In genomic region chr4:84623661-84624060, GRCh38 we compare ENCODE assay signal across 22 cellular contexts. TPM values are rescaled to one million over a fixed set of nuclear protein-coding genes. Genes with fewer than 3 reads are reported as not detected.
DNase-seq lines count a peak whose midpoint lies in the region; ATAC-seq and TF ChIP-seq lines count a peak whose summit lies in the region.
"Had no signal": no experiment of that assay in that cellular context is flagged by ENCODE, and none has a peak within 500 bp of the region (broad histone marks: within the 10 kb centered on the region; RNA-seq: fewer than 3 reads in every experiment).

No MANE protein-coding gene starts in this region.

- H3K56ac ChIP-seq in H9 (ENCODE audit: insufficient read length, low read depth, low read length) (no peak overlapping the region), mesendoderm (ENCODE audit: low read length) (no peak overlapping the region)

- H2BK5ac ChIP-seq in H9 (ENCODE audit: insufficient read length, low read length), result no peak overlapping the region
- no peak overlapping the region for H2BK5ac ChIP-seq in mesendoderm (ENCODE audit: low read length)

- no peak overlapping the region for H2BK15ac ChIP-seq in H9 (ENCODE audit: low read depth, low read length)
- H2BK15ac ChIP-seq in mesendoderm (replicated peaks; ENCODE audit: low read depth), result no peak overlapping the region

- no peaks in the 10 kb centered on the region for H3K79me2 ChIP-seq in H9 (ENCODE audit: insufficient read depth, low read length)
- no peaks in the 10 kb centered on the region for H3K79me2 ChIP-seq in mesendoderm (ENCODE audit: control insufficient read depth, insufficient read depth, low read length)

- H3K9me3 Mint-ChIP-seq in H9 (no peaks in the 10 kb centered on the region), WTC11 (no peaks in the 10 kb centered on the region), chondrocyte (ENCODE audit: low read depth) (no peaks in the 10 kb centered on the region)
- H3K9me3 Mint-ChIP-seq: CD8-positive, alpha-beta T cell; HFFc6 had no signal

- H3K9ac ChIP-seq in H9 (ENCODE audit: extremely low read depth, insufficient read length, low read length), result no peak overlapping the region
- no peak overlapping the region for H3K9ac ChIP-seq in mesendoderm (ENCODE audit: low read length)
- H3K9ac ChIP-seq: BLaER1, GM23248 had no signal

- TF ChIP-seq CTCF in H9 (conservative IDR thresholded peaks at IDR 0.05), result no peak
- TF ChIP-seq CTCF in WTC11 (IDR thresholded peaks at IDR 0.05), result no peak
- no peak for TF ChIP-seq CTCF in chondrocyte (IDR thresholded peaks at IDR 0.05)
- no peak for TF ChIP-seq CTCF in esophagus squamous epithelium (IDR thresholded peaks at IDR 0.05)
- TF ChIP-seq CTCF in upper lobe of left lung (IDR thresholded peaks at IDR 0.05), result no peak

- H3K23ac ChIP-seq in H9 (ENCODE audit: insufficient read length, low read depth, low read length) (no peak overlapping the region), mesendoderm (ENCODE audit: low read length) (no peak overlapping the region)

- H2BK120ac ChIP-seq in H9 (ENCODE audit: low read depth, low read length, poor library complexity, severe bottlenecking) (no peak overlapping the region), mesendoderm (ENCODE audit: low read depth, low read length) (no peak overlapping the region)

- H4K20me1 ChIP-seq in H9 (ENCODE audit: control insufficient read depth, insufficient read depth, insufficient read length), result no peaks in the 10 kb centered on the region
- H4K20me1 ChIP-seq: BLaER1 had no signal

- no peak overlapping the region for H4K8ac ChIP-seq in H9 (replicated peaks; ENCODE audit: insufficient read length, low read depth, low read length)
- no peak overlapping the region for H4K8ac ChIP-seq in mesendoderm (ENCODE audit: low read depth, low read length)

- CTCF ChIA-PET in WTC11 (lab: Charles Lee), result interaction anchor here (2.9 kb wide), 1 partner anchor 45 kb away, joined by 16 read pairs; no protein-coding TSS in a partner anchor

- no peak overlapping the region for H3K18ac ChIP-seq in H9 (ENCODE audit: insufficient read length, low read depth, low read length)
- no peak overlapping the region for H3K18ac ChIP-seq in mesendoderm (ENCODE audit: low read length)

- H4K91ac ChIP-seq in H9 (ENCODE audit: insufficient read length, low read depth, low read length), result no peak overlapping the region

- H3K4me1 ChIP-seq in H9 (ENCODE audit: insufficient read depth, low read length) (no peaks in the 10 kb centered on the region), mesendoderm (ENCODE audit: control insufficient read depth, low read depth, low read length) (no peaks in the 10 kb centered on the region), esophagus squamous epithelium (no peaks in the 10 kb centered on the region), upper lobe of left lung (no peaks in the 10 kb centered on the region)
- H3K4me1 ChIP-seq: BLaER1, Caco-2, HAP-1 had no signal

- H3K9me3 ChIP-seq in H9 (ENCODE audit: control insufficient read depth, low read depth, low read length) (no peaks in the 10 kb centered on the region), esophagus squamous epithelium (no peaks in the 10 kb centered on the region), upper lobe of left lung (no peaks in the 10 kb centered on the region)
- H3K9me3 ChIP-seq: BLaER1, Caco-2, HAP-1 had no signal

- no peak overlapping the region for H2BK20ac ChIP-seq in H9 (ENCODE audit: low read depth, low read length, poor library complexity, severe bottlenecking)

- H3K27ac Mint-ChIP-seq in H9 (peak overlapping the region; percentile 7 to 43 (median 23); a peak in 3 of 7 replicates), WTC11 (peak overlapping the region; percentile 94; the same call in 1 of the 2 replicates), chondrocyte (ENCODE audit: unreplicated experiment) (no peak overlapping the region)
- H3K27ac Mint-ChIP-seq: B cell; CD4-positive, CD25-positive, alpha-beta regulatory T cell; CD8-positive, alpha-beta T cell; HFFc6 had no signal

- TF ChIP-seq POLR2A in esophagus squamous epithelium (IDR thresholded peaks at IDR 0.05) (no peak), upper lobe of left lung (IDR thresholded peaks at IDR 0.05) (no peak)

- DNase-seq in H9, result no peak
- no peak for DNase-seq in WTC11 (ENCODE audit: low spot score)
- DNase-seq in mesendoderm, result peak; percentile 5
- DNase-seq in chondrocyte (ENCODE audit: low spot score), result no peak
- DNase-seq in esophagus squamous epithelium (lab: John Stamatoyannopoulos, UW), result no peak
- DNase-seq in hippocampal formation (lab: John Stamatoyannopoulos, UW), result no peak
- no peak for DNase-seq in upper lobe of left lung
- DNase-seq: Caco-2; CD4-positive, CD25-positive, alpha-beta regulatory T cell; CD8-positive, alpha-beta T cell; DMS153; DND-41; EL; GDM1; GM23248; HFFc6 had no signal

- TF ChIP-seq EP300 in upper lobe of left lung (IDR thresholded peaks at IDR 0.05), result no peak

- H4K5ac ChIP-seq in H9 (ENCODE audit: insufficient read length, low read depth, low read length) (no peak overlapping the region), mesendoderm (ENCODE audit: low read length) (no peak overlapping the region)

- no peak overlapping the region for H2AFZ ChIP-seq in H9 (ENCODE audit: low read length)

- intact Hi-C loops in esophagus squamous epithelium (cut with DNase I), result no loop called here

- H3K36me3 Mint-ChIP-seq in H9 (ENCODE audit: insufficient read depth in 1 of 3, low read depth in 3 of 3), result peaks cover 5 to 28% (median 18%) of the 10 kb centered on the region in 3 experiments; a peak in 6 of 7 replicates
- H3K36me3 Mint-ChIP-seq in WTC11, result peaks cover 19% of the 10 kb centered on the region
- H3K36me3 Mint-ChIP-seq in chondrocyte (ENCODE audit: low read depth), result no peaks in the 10 kb centered on the region
- H3K36me3 Mint-ChIP-seq: CD4-positive, CD25-positive, alpha-beta regulatory T cell; CD8-positive, alpha-beta T cell had no signal

- H3K4me2 ChIP-seq in H9 (ENCODE audit: insufficient read depth, insufficient read length, low read length), result no peak overlapping the region
- no peak overlapping the region for H3K4me2 ChIP-seq in mesendoderm (ENCODE audit: low read length)
- H3K4me2 ChIP-seq: BLaER1 had no signal

- H2BK12ac ChIP-seq in H9 (ENCODE audit: insufficient read length, low read depth, low read length), result no peak overlapping the region

- H3K79me1 ChIP-seq in H9 (ENCODE audit: insufficient read depth, low read depth, low read length, poor library complexity, severe bottlenecking) (no peaks in the 10 kb centered on the region), mesendoderm (ENCODE audit: low read length) (no peaks in the 10 kb centered on the region)

- no peak overlapping the region for H3K14ac ChIP-seq in H9 (ENCODE audit: insufficient read depth, low read length)

- H3K27me3 Mint-ChIP-seq in H9 (ENCODE audit: low read depth) (no peaks in the 10 kb centered on the region), WTC11 (ENCODE audit: low read depth) (no peaks in the 10 kb centered on the region), chondrocyte (ENCODE audit: low read depth) (no peaks in the 10 kb centered on the region)
- H3K27me3 Mint-ChIP-seq: B cell; CD4-positive, CD25-positive, alpha-beta regulatory T cell had no signal

- H3K23me2 ChIP-seq in H9 (ENCODE audit: insufficient read length, low read depth, low read length, poor library complexity, severe bottlenecking), result no peaks in the 10 kb centered on the region

- POLR2A ChIA-PET in WTC11 (lab: Charles Lee), result no interaction called here

- H3K27me3 ChIP-seq in H9 (ENCODE audit: insufficient read depth, low read length) (no peaks in the 10 kb centered on the region), mesendoderm (ENCODE audit: insufficient read depth, low read length, poor library complexity) (no peaks in the 10 kb centered on the region), esophagus squamous epithelium (no peaks in the 10 kb centered on the region), upper lobe of left lung (no peaks in the 10 kb centered on the region)
- H3K27me3 ChIP-seq: BLaER1 had no signal

- no CpG with 5 or more reads among the region's 11 CpGs for WGBS in H9 (ENCODE audit: extremely low coverage, insufficient read length, low lambda C conversion rate)
- no CpG with 5 or more reads among the region's 11 CpGs for WGBS in mesendoderm (ENCODE audit: extremely low coverage, insufficient coverage, low lambda C conversion rate)
- 87 to 95% methylated on average over 5 to 11 of the region's 11 CpGs for WGBS in esophagus squamous epithelium, 2 donors
- 95% methylated on average over 11 of the region's 11 CpGs for WGBS in upper lobe of left lung, 2 donors

- ATAC-seq in WTC11, result no peak; the same call in 1 of the 2 replicates
- ATAC-seq in upper lobe of left lung (ENCODE audit: low FRiP score in 2 of 2), result no peak
- ATAC-seq: CD8-positive, alpha-beta T cell; GM12878 had no signal

- H3K4me3 Mint-ChIP-seq in H9 (no peak overlapping the region), WTC11 (no peak overlapping the region), chondrocyte (ENCODE audit: unreplicated experiment) (no peak overlapping the region)
- H3K4me3 Mint-ChIP-seq: B cell; CD4-positive, CD25-positive, alpha-beta regulatory T cell; CD8-positive, alpha-beta T cell; HFFc6 had no signal

- H3T11ph ChIP-seq in H9 (ENCODE audit: low read length), result no peak overlapping the region

- H3K4me3 ChIP-seq in mesendoderm (ENCODE audit: low read length), result no peak overlapping the region
- H3K4me3 ChIP-seq in esophagus squamous epithelium, result no peak overlapping the region
- H3K4me3 ChIP-seq in upper lobe of left lung, result no peak overlapping the region
- H3K4me3 ChIP-seq: BLaER1, GM12878, GM23248, HAP-1 had no signal

- H3K4ac ChIP-seq in H9 (ENCODE audit: low read depth, low read length) (no peak overlapping the region), mesendoderm (ENCODE audit: low read depth, low read length) (no peak overlapping the region)

- H2AK5ac ChIP-seq in H9 (ENCODE audit: insufficient read length, low read length), result no peak overlapping the region
- H2AK5ac ChIP-seq in mesendoderm (ENCODE audit: low read length), result no peak overlapping the region

- H3K36me3 ChIP-seq in mesendoderm (ENCODE audit: control insufficient read depth, insufficient read depth, low read length) (no peaks in the 10 kb centered on the region), esophagus squamous epithelium (peaks cover 0 to 61% (median 0%) of the 10 kb centered on the region in 3 donors), upper lobe of left lung (no peaks in the 10 kb centered on the region)
- H3K36me3 ChIP-seq: BLaER1, HAP-1 had no signal

- peaks cover 9 to 12% of the 10 kb centered on the region in 2 experiments for H3K4me1 Mint-ChIP-seq in H9
- peaks cover 12% of the 10 kb centered on the region for H3K4me1 Mint-ChIP-seq in WTC11
- peaks cover 3% of the 10 kb centered on the region for H3K4me1 Mint-ChIP-seq in chondrocyte (ENCODE audit: low read depth)
- H3K4me1 Mint-ChIP-seq: CD4-positive, CD25-positive, alpha-beta regulatory T cell had no signal

- H3K27ac ChIP-seq in H9 (ENCODE audit: insufficient read length, low read depth, low read length) (no peak overlapping the region), mesendoderm (ENCODE audit: low read depth, low read length) (no peak overlapping the region), esophagus squamous epithelium (no peak overlapping the region), upper lobe of left lung (no peak overlapping the region)
- H3K27ac ChIP-seq: BLaER1, C4-2B, GM23248 had no signal

RNA-seq across cellular contexts. Expression of gene CDS1, which starts 40.7 kb away (rescaled TPM):
- 7.5 TPM in 2 replicates for total RNA-seq in H9 (2021)
- total RNA-seq in WTC11 (2021), result 17.4 to 18.3 TPM (median 18.2 TPM) in 3 replicates
- polyA plus RNA-seq in mesendoderm (2013, experiment 1 of 2), result 7.4 TPM
- polyA plus RNA-seq in mesendoderm (2013, experiment 2 of 2), result 8.1 TPM
- total RNA-seq in chondrocyte, result 0.26 to 0.30 TPM in 2 of 3 replicates, not detected in the other
- total RNA-seq in esophagus squamous epithelium, result 10 to 100 TPM; 18.9 to 32.9 (median 26.9) TPM
- total RNA-seq in upper lobe of left lung, result 10 to 100 TPM in 5 of 6 donors, 1 to 10 TPM in 1; 6.5 to 39.8 (median 19.2) TPM
- total RNA-seq: GM12878, GM23248 had no signal
- polyA plus RNA-seq: AG04450 had no signal
